30 cellular contexts compared by ENCODE assay signal in genomic region chr4:168800926-168801325, GRCh38.
"Had no signal": no experiment of that assay in that cellular context is flagged by ENCODE, and none has a peak within 500 bp of the region (broad histone marks: within the 10 kb centered on the region; RNA-seq: fewer than 3 reads in every experiment).

No MANE protein-coding gene starts in this region.

- H3K4me1 Mint-ChIP-seq: activated naive CD8-positive, alpha-beta T cell treated with anti-CD3 and anti-CD28 coated beads for 36 hours; activated T-helper 17 cell treated with anti-CD3 and anti-CD28 coated beads, Interleukin-2, amount 50 U/mL, for 72 hours had no signal

- H3K27ac Mint-ChIP-seq: activated CD4-positive, alpha-beta memory T cell treated with anti-CD3 and anti-CD28 coated beads for 36 hours; activated naive CD8-positive, alpha-beta T cell treated with anti-CD3 and anti-CD28 coated beads for 36 hours; activated T-helper 17 cell treated with anti-CD3 and anti-CD28 coated beads, Interleukin-2, amount 50 U/mL, for 72 hours; brain; T-helper 1 cell treated with Interleukin-12 subunit alpha and Interleukin-12 subunit beta and Interleukin-4 antibody, amounts not matched to agents 30 μg/mL and 1 μg/mL, for 36 hours; T-helper 2 cell treated with Interferon-gamma antibody and Interleukin-4, amounts not matched to agents 5 μg/mL and 100 μg/mL, for 36 hours had no signal

- FAIRE-seq: K562 had no signal

- H3K27me3 ChIP-seq: SJSA1 had no signal

- H3K4me3 Mint-ChIP-seq: activated CD4-positive, alpha-beta memory T cell treated with anti-CD3 and anti-CD28 coated beads for 36 hours; activated naive CD8-positive, alpha-beta T cell treated with anti-CD3 and anti-CD28 coated beads for 36 hours; activated T-helper 17 cell treated with anti-CD3 and anti-CD28 coated beads, Interleukin-2, amount 50 U/mL, for 72 hours; brain; T-helper 1 cell treated with Interleukin-12 subunit alpha and Interleukin-12 subunit beta and Interleukin-4 antibody, amounts not matched to agents 30 μg/mL and 1 μg/mL, for 36 hours; T-helper 2 cell treated with Interferon-gamma antibody and Interleukin-4, amounts not matched to agents 5 μg/mL and 100 μg/mL, for 36 hours; WTC11 had no signal

- ATAC-seq: activated CD4-positive, CD25-positive, alpha-beta regulatory T cell treated with anti-CD3 and anti-CD28 coated beads, Interleukin-2, amount 50 U/mL, for 24 hours; activated T-helper 17 cell treated with anti-CD3 and anti-CD28 coated beads, Interleukin-2, amount 50 U/mL, for 72 hours; K562; Panc1; WTC11 had no signal

- DNase-seq: activated CD4-positive, alpha-beta memory T cell treated with anti-CD3 and anti-CD28 coated beads for 36 hours; activated CD4-positive, alpha-beta T cell treated with anti-CD3 and anti-CD28 coated beads for 4 hours; activated CD4-positive, alpha-beta T cell treated with anti-CD3 and anti-CD28 coated beads, Interleukin-2, amount 50 U/mL, for 1 hour; activated CD8-positive, alpha-beta memory T cell treated with anti-CD3 and anti-CD28 coated beads, Interleukin-2, amount 50 U/mL, for 4 hours; activated effector memory CD4-positive, alpha-beta T cell treated with anti-CD3 and anti-CD28 coated beads, Interleukin-2, amount 50 U/mL, for 16 hours; activated naive CD4-positive, alpha-beta T cell; activated naive CD4-positive, alpha-beta T cell treated with anti-CD3 and anti-CD28 coated beads, Interleukin-2, amount 50 U/mL, for 16 hours; activated naive CD8-positive, alpha-beta T cell treated with anti-CD3 and anti-CD28 coated beads for 36 hours; activated T-cell treated with anti-CD3 and anti-CD28 coated beads for 4 hours; activated T-cell treated with anti-CD3 and anti-CD28 coated beads, Interleukin-2, amount 50 U/mL, for 48 hours; IMR-90; NCI-H1105; NCI-H1436; NCI-H1694; NCI-H1930; NCI-H2081 treated with DMSO at 0.1 percent for 48 hours; NCI-H345; NCI-H524 treated with DMSO at 0.1 percent for 48 hours; RPMI8226; SHP77 treated with DMSO at 0.1 percent for 48 hours; SK-N-SH had no signal

- H3K4me3 ChIP-seq: K562, SJSA1 had no signal

- H3K9me3 Mint-ChIP-seq: activated T-helper 17 cell treated with anti-CD3 and anti-CD28 coated beads, Interleukin-2, amount 50 U/mL, for 72 hours; T-helper 1 cell treated with Interleukin-12 subunit alpha and Interleukin-12 subunit beta and Interleukin-4 antibody, amounts not matched to agents 30 μg/mL and 1 μg/mL, for 36 hours; T-helper 2 cell treated with Interferon-gamma antibody and Interleukin-4, amounts not matched to agents 5 μg/mL and 100 μg/mL, for 36 hours had no signal

- H3K36me3 Mint-ChIP-seq: activated CD4-positive, alpha-beta memory T cell treated with anti-CD3 and anti-CD28 coated beads for 36 hours; activated naive CD8-positive, alpha-beta T cell treated with anti-CD3 and anti-CD28 coated beads for 36 hours had no signal

- H3K27me3 Mint-ChIP-seq: brain had no signal
